ENCODE assay signal across 30 cellular contexts in genomic region chr13:57877596-57877995, GRCh38.
"Had no signal": no experiment of that assay in that cellular context is flagged by ENCODE, and none has a peak within 500 bp of the region (broad histone marks: within the 10 kb centered on the region; RNA-seq: fewer than 3 reads in every experiment).

No MANE protein-coding gene starts in this region.

- H3K27me3 Mint-ChIP-seq: naive B cell; progenitor cell of endocrine pancreas; stimulated activated naive CD8-positive, alpha-beta T cell treated with anti-CD3 and anti-CD28 coated beads, Interleukin-15, Interleukin-2, amounts not matched to agents 100 ng/mL and 50 ng/mL, for 24 hours had no signal

- ATAC-seq: left colon; left lung; lower lobe of right lung; natural killer cell; right cardiac atrium; sciatic nerve; stimulated activated effector memory CD8-positive, alpha-beta T cell treated with anti-CD3 and anti-CD28 coated beads, Interleukin-12 subunit alpha, Interleukin-12 subunit beta, amount 100 ng/mL, for 72 hours; upper lobe of right lung had no signal

- H3K36me3 Mint-ChIP-seq: immature natural killer cell; mesothelial cell of epicardium; naive B cell; natural killer cell; neural progenitor cell; stimulated activated effector memory CD8-positive, alpha-beta T cell treated with anti-CD3 and anti-CD28 coated beads, Interleukin-12 subunit alpha, Interleukin-12 subunit beta, amount 100 ng/mL, for 72 hours had no signal

- H3K4me3 ChIP-seq: left lung, lower lobe of right lung, neural progenitor cell, ovary, smooth muscle cell, suprapubic skin, thoracic aorta, tibial artery, upper lobe of right lung had no signal

- FAIRE-seq: islet of Langerhans, kidney, urothelium cell line had no signal

- H3K27me3 ChIP-seq: left lung, neural progenitor cell, neutrophil, ovary, suprapubic skin, tibial artery, upper lobe of right lung had no signal

- DNase-seq: hypothalamus; immature natural killer cell; kidney; left colon; left lung; lower lobe of right lung; mammary epithelial cell; mesendoderm; naive B cell; natural killer cell; nephron progenitor cell; ovary; right cardiac atrium; stimulated activated CD4-positive, alpha-beta T cell treated with anti-CD3 and anti-CD28 coated beads, Interleukin-12 subunit alpha, Interleukin-12 subunit beta, amount 100 ng/mL, for 4 hours; stimulated activated CD4-positive, alpha-beta T cell treated with anti-CD3 and anti-CD28 coated beads, Interleukin-4, amount 100 ng/mL, for 24 hours; stimulated activated naive CD4-positive, alpha-beta T cell; tibial artery; upper lobe of right lung had no signal

- H3K9me3 ChIP-seq: left lung, lower lobe of right lung, neutrophil, ovary, suprapubic skin, thoracic aorta, tibial artery, upper lobe of right lung had no signal

- H3K4me1 Mint-ChIP-seq: immature natural killer cell; naive B cell; natural killer cell; stimulated activated effector memory CD8-positive, alpha-beta T cell treated with anti-CD3 and anti-CD28 coated beads, Interleukin-12 subunit alpha, Interleukin-12 subunit beta, amount 100 ng/mL, for 72 hours had no signal

- H2AFZ ChIP-seq: neural progenitor cell had no signal

- H3K4me1 ChIP-seq: left lung, lower lobe of right lung, neural progenitor cell, suprapubic skin, tibial artery, upper lobe of right lung had no signal

- H3K4me2 ChIP-seq: neural progenitor cell had no signal

- H3K9me3 Mint-ChIP-seq: mesothelial cell of epicardium, nephron progenitor cell, neural progenitor cell had no signal

- H3K27ac Mint-ChIP-seq: immature natural killer cell; mesothelial cell of epicardium; naive B cell; natural killer cell; nephron progenitor cell; neural progenitor cell; progenitor cell of endocrine pancreas; stimulated activated effector memory CD8-positive, alpha-beta T cell treated with anti-CD3 and anti-CD28 coated beads, Interleukin-12 subunit alpha, Interleukin-12 subunit beta, amount 100 ng/mL, for 72 hours; stimulated activated naive CD8-positive, alpha-beta T cell treated with anti-CD3 and anti-CD28 coated beads, Interleukin-15, Interleukin-2, amounts not matched to agents 100 ng/mL and 50 ng/mL, for 24 hours had no signal

- H3K9ac ChIP-seq: neural progenitor cell had no signal

- H3K4me3 Mint-ChIP-seq: immature natural killer cell; mesothelial cell of epicardium; naive B cell; natural killer cell; nephron progenitor cell; neural progenitor cell; stimulated activated effector memory CD8-positive, alpha-beta T cell treated with anti-CD3 and anti-CD28 coated beads, Interleukin-12 subunit alpha, Interleukin-12 subunit beta, amount 100 ng/mL, for 72 hours; stimulated activated naive CD8-positive, alpha-beta T cell treated with anti-CD3 and anti-CD28 coated beads, Interleukin-15, Interleukin-2, amounts not matched to agents 100 ng/mL and 50 ng/mL, for 24 hours had no signal

- H3K27ac ChIP-seq: left lung, lower lobe of right lung, neural progenitor cell, neutrophil, ovary, suprapubic skin, thoracic aorta, tibial artery, upper lobe of right lung had no signal

- H3K36me3 ChIP-seq: left lung, lower lobe of right lung, neural progenitor cell, neutrophil, ovary, suprapubic skin, thoracic aorta, tibial artery, upper lobe of right lung had no signal
